1 cellular context compared by ENCODE assay signal in genomic region chr4:53132117-53132889, GRCh38.
TF ChIP-seq lines count a peak whose summit lies in the region.

No MANE protein-coding gene starts in this region.

TF ChIP-seq in GM12878, 131 proteins besides CTCF, POLR2A, EP300 and RAD21 (continued from another document):
- no peak for TF ChIP-seq NKRF (conservative IDR thresholded peaks at IDR 0.05)
- TF ChIP-seq RB1 (IDR thresholded peaks at IDR 0.05; ENCODE audit: borderline replicate concordance) = no peak
- peak; percentile 61; the same call in 1 of the 2 replicates for TF ChIP-seq CREB1 (IDR thresholded peaks at IDR 0.05; ENCODE audit: low read depth)
- TF ChIP-seq, protein P1, sequence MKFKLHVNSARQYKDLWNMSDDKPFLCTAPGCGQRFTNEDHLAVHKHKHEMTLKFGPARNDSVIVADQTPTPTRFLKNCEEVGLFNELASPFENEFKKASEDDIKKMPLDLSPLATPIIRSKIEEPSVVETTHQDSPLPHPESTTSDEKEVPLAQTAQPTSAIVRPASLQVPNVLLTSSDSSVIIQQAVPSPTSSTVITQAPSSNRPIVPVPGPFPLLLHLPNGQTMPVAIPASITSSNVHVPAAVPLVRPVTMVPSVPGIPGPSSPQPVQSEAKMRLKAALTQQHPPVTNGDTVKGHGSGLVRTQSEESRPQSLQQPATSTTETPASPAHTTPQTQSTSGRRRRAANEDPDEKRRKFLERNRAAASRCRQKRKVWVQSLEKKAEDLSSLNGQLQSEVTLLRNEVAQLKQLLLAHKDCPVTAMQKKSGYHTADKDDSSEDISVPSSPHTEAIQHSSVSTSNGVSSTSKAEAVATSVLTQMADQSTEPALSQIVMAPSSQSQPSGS (IDR thresholded peaks at IDR 0.05; ENCODE audit: low read length) = peak; percentile 43; the same call in 1 of the 2 replicates
- no peak for TF ChIP-seq CHD2 (IDR thresholded peaks at IDR 0.05; ENCODE audit: borderline replicate concordance, low read depth, low read length)
- no peak for TF ChIP-seq FOXK2 (IDR thresholded peaks at IDR 0.05)
- TF ChIP-seq NFIC (IDR thresholded peaks at IDR 0.05; ENCODE audit: low read depth, low read length) = peak; percentile 55; the same call in 1 of the 2 replicates
- no peak for TF ChIP-seq BACH1 (IDR thresholded peaks at IDR 0.05; ENCODE audit: borderline replicate concordance)
- TF ChIP-seq, protein P2, sequence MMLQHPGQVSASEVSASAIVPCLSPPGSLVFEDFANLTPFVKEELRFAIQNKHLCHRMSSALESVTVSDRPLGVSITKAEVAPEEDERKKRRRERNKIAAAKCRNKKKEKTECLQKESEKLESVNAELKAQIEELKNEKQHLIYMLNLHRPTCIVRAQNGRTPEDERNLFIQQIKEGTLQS (IDR thresholded peaks at IDR 0.05; ENCODE audit: borderline replicate concordance, extremely low read depth, low read depth, low read length) = no peak
- TF ChIP-seq MYC (IDR thresholded peaks at IDR 0.05; ENCODE audit: insufficient read depth, insufficient read length, insufficient replicate concordance, low read length, severe bottlenecking) = no peak
- TF ChIP-seq BMI1 (IDR thresholded peaks at IDR 0.05; ENCODE audit: borderline replicate concordance) = peak; percentile 85
- TF ChIP-seq HDAC2 (IDR thresholded peaks at IDR 0.05) = no peak
- TF ChIP-seq IKZF1 (conservative IDR thresholded peaks at IDR 0.05) = no peak
- TF ChIP-seq, protein P3, sequence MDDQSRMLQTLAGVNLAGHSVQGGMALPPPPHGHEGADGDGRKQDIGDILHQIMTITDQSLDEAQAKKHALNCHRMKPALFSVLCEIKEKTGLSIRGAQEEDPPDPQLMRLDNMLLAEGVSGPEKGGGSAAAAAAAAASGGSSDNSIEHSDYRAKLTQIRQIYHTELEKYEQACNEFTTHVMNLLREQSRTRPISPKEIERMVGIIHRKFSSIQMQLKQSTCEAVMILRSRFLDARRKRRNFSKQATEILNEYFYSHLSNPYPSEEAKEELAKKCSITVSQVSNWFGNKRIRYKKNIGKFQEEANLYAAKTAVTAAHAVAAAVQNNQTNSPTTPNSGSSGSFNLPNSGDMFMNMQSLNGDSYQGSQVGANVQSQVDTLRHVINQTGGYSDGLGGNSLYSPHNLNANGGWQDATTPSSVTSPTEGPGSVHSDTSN (IDR thresholded peaks at IDR 0.05; ENCODE audit: insufficient replicate concordance, low read depth, low read length) = peak; percentile 65
- TF ChIP-seq HSF1 (IDR thresholded peaks at IDR 0.05; ENCODE audit: low read depth, low read length) = no peak
- TF ChIP-seq CREM (IDR thresholded peaks at IDR 0.05; ENCODE audit: low read depth) = peak; percentile 76
- TF ChIP-seq ASH2L (IDR thresholded peaks at IDR 0.05; ENCODE audit: borderline replicate concordance, low read depth) = no peak
- TF ChIP-seq JUNB (IDR thresholded peaks at IDR 0.05) = peak; percentile 75
- TF ChIP-seq, protein P4, sequence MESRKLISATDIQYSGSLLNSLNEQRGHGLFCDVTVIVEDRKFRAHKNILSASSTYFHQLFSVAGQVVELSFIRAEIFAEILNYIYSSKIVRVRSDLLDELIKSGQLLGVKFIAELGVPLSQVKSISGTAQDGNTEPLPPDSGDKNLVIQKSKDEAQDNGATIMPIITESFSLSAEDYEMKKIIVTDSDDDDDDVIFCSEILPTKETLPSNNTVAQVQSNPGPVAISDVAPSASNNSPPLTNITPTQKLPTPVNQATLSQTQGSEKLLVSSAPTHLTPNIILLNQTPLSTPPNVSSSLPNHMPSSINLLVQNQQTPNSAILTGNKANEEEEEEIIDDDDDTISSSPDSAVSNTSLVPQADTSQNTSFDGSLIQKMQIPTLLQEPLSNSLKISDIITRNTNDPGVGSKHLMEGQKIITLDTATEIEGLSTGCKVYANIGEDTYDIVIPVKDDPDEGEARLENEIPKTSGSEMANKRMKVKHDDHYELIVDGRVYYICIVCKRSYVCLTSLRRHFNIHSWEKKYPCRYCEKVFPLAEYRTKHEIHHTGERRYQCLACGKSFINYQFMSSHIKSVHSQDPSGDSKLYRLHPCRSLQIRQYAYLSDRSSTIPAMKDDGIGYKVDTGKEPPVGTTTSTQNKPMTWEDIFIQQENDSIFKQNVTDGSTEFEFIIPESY (IDR thresholded peaks at IDR 0.05) = no peak
- no peak for TF ChIP-seq WRNIP1 (IDR thresholded peaks at IDR 0.05; ENCODE audit: borderline replicate concordance, low read depth, low read length)
- TF ChIP-seq SREBF1 (IDR thresholded peaks at IDR 0.05; ENCODE audit: low read length) = no peak
- 0 out of 2 replicates have a peak, but pooled peaks have one; percentile 38 for TF ChIP-seq BCL11A (IDR thresholded peaks at IDR 0.05; ENCODE audit: low read depth, low read length)
- no peak for TF ChIP-seq ZNF274 (IDR thresholded peaks at IDR 0.05; ENCODE audit: insufficient read depth, insufficient read length)
- TF ChIP-seq RFX5 (IDR thresholded peaks at IDR 0.05; ENCODE audit: low read depth, low read length) = peak; percentile 89
- TF ChIP-seq ZBED1 (IDR thresholded peaks at IDR 0.05; ENCODE audit: borderline replicate concordance) = no peak
- TF ChIP-seq, protein P5, sequence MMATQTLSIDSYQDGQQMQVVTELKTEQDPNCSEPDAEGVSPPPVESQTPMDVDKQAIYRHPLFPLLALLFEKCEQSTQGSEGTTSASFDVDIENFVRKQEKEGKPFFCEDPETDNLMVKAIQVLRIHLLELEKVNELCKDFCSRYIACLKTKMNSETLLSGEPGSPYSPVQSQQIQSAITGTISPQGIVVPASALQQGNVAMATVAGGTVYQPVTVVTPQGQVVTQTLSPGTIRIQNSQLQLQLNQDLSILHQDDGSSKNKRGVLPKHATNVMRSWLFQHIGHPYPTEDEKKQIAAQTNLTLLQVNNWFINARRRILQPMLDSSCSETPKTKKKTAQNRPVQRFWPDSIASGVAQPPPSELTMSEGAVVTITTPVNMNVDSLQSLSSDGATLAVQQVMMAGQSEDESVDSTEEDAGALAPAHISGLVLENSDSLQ (IDR thresholded peaks at IDR 0.05) = peak; percentile 90
- TF ChIP-seq IRF4 (IDR thresholded peaks at IDR 0.05; ENCODE audit: low read depth, low read length) = peak; percentile 45; the same call in 1 of the 2 replicates
- TF ChIP-seq, protein P6, sequence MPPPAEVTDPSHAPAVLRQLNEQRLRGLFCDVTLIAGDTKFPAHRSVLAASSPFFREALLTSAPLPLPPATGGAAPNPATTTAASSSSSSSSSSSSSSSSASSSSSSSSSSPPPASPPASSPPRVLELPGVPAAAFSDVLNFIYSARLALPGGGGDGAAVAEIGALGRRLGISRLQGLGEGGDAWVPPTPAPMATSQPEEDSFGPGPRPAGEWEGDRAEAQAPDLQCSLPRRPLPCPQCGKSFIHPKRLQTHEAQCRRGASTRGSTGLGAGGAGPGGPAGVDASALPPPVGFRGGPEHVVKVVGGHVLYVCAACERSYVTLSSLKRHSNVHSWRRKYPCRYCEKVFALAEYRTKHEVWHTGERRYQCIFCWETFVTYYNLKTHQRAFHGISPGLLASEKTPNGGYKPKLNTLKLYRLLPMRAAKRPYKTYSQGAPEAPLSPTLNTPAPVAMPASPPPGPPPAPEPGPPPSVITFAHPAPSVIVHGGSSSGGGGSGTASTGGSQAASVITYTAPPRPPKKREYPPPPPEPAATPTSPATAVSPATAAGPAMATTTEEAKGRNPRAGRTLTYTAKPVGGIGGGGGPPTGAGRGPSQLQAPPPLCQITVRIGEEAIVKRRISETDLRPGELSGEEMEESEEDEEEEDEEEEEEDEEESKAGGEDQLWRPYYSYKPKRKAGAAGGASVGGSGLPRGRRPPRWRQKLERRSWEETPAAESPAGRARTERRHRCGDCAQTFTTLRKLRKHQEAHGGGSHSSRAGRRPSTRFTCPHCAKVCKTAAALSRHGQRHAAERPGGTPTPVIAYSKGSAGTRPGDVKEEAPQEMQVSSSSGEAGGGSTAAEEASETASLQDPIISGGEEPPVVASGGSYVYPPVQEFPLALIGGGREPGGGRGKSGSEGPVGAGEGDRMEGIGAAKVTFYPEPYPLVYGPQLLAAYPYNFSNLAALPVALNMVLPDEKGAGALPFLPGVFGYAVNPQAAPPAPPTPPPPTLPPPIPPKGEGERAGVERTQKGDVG (CRISPR knock-in tag; IDR thresholded peaks at IDR 0.05) = no peak
- TF ChIP-seq KLF5 (IDR thresholded peaks at IDR 0.05; ENCODE audit: partially characterized antibody) = no peak
- no peak for TF ChIP-seq BRCA1 (IDR thresholded peaks at IDR 0.05; ENCODE audit: low read depth, low read length)
- no peak for TF ChIP-seq MTA3 (IDR thresholded peaks at IDR 0.05; ENCODE audit: borderline replicate concordance, low read length)
- TF ChIP-seq YY1 (IDR thresholded peaks at IDR 0.05; ENCODE audit: low read depth, low read length) = no peak
- no peak for TF ChIP-seq ESRRA (IDR thresholded peaks at IDR 0.05; ENCODE audit: low read length)
